In genomic region chr11:62190011-62190410, GRCh38 we compare ENCODE assay signal across 35 cellular contexts. TPM values are rescaled to one million over a fixed set of nuclear protein-coding genes. Genes with fewer than 3 reads are reported as not detected.
"Had no signal": no experiment of that assay in that cellular context is flagged by ENCODE, and none has a peak within 500 bp of the region (broad histone marks: within the 10 kb centered on the region; RNA-seq: fewer than 3 reads in every experiment).

TSS of gene SCGB1D1 (plus strand) at chr11:62190216. CDS start at chr11:62190285, 69 bp downstream.

- H3K9ac ChIP-seq: neural progenitor cell, parathyroid adenoma had no signal

- ATAC-seq: foreskin keratinocyte; gastroesophageal sphincter; heart left ventricle; left lobe of liver; mucosa of descending colon; natural killer cell treated with Interleukin-12 subunit alpha and Interleukin-12 subunit beta and Interleukin-15 and Interleukin-18, amount 100 ng/mL, for 72 hours; sciatic nerve; stimulated activated effector memory CD8-positive, alpha-beta T cell treated with anti-CD3 and anti-CD28 coated beads, Interleukin-12 subunit alpha, Interleukin-12 subunit beta, amount 100 ng/mL, for 72 hours; stimulated activated naive CD8-positive, alpha-beta T cell treated with anti-CD3 and anti-CD28 coated beads, Interleukin-15, Interleukin-2, amounts not matched to agents 100 U/mL and 50 U/mL, for 24 hours had no signal

- H3K4me3 ChIP-seq: colonic mucosa, esophagus muscularis mucosa, gastroesophageal sphincter, heart left ventricle, hepatocyte, lung, mucosa of descending colon, neural progenitor cell, right atrium auricular region, smooth muscle cell, testis, tibial artery had no signal

- H3K27me3 ChIP-seq: colonic mucosa, foreskin keratinocyte, neural progenitor cell, right atrium auricular region, testis had no signal

- DNase-seq: colonic mucosa; effector CD8-positive, alpha-beta T cell; foreskin keratinocyte; heart left ventricle; kidney; mucosa of descending colon; naive B cell; stimulated activated CD4-positive, alpha-beta T cell treated with anti-CD3 and anti-CD28 coated beads, Interleukin-2, amount 100 ng/mL, for 24 hours; stimulated activated CD4-positive, alpha-beta T cell treated with anti-CD3 and anti-CD28 coated beads, Interleukin-4, amount 100 ng/mL, for 24 hours; stimulated activated naive CD8-positive, alpha-beta T cell treated with anti-CD3 and anti-CD28 coated beads, Interleukin-15, Interleukin-2, amounts not matched to agents 100 U/mL and 50 U/mL, for 24 hours; substantia nigra; testis; tibial artery had no signal

- H3K27ac ChIP-seq: colonic mucosa, esophagus muscularis mucosa, foreskin keratinocyte, gastroesophageal sphincter, heart left ventricle, hepatocyte, neural progenitor cell, parathyroid adenoma, right atrium auricular region, testis, tibial artery had no signal

- H3K9me3 ChIP-seq: colonic mucosa, esophagus muscularis mucosa, gastroesophageal sphincter, heart left ventricle, mucosa of descending colon, right atrium auricular region, testis, tibial artery had no signal

- H3K9me3 Mint-ChIP-seq: dendritic cell treated with granulocyte-macrophage colony-stimulating factor and Interleukin-4, amounts not matched to agents 40 ng/mL and 50 ng/mL, for 4 days; natural killer cell treated with Interleukin-12 subunit alpha and Interleukin-12 subunit beta and Interleukin-15 and Interleukin-18, amount 100 ng/mL, for 72 hours; neural progenitor cell; stimulated activated effector memory CD8-positive, alpha-beta T cell treated with anti-CD3 and anti-CD28 coated beads, Interleukin-12 subunit alpha, Interleukin-12 subunit beta, amount 100 ng/mL, for 72 hours; type B pancreatic cell had no signal

- H3K4me1 ChIP-seq: colonic mucosa, esophagus muscularis mucosa, foreskin keratinocyte, gastroesophageal sphincter, heart left ventricle, parathyroid adenoma, right atrium auricular region, testis, tibial artery had no signal

- H3K4me3 Mint-ChIP-seq: dendritic cell treated with granulocyte-macrophage colony-stimulating factor and Interleukin-4, amounts not matched to agents 40 ng/mL and 50 ng/mL, for 4 days; memory B cell; naive B cell; natural killer cell treated with Interleukin-12 subunit alpha and Interleukin-12 subunit beta and Interleukin-15 and Interleukin-18, amount 100 ng/mL, for 72 hours; neural progenitor cell; stimulated activated effector memory CD8-positive, alpha-beta T cell treated with anti-CD3 and anti-CD28 coated beads, Interleukin-12 subunit alpha, Interleukin-12 subunit beta, amount 100 ng/mL, for 72 hours; type B pancreatic cell had no signal

- H3K36me3 Mint-ChIP-seq: memory B cell; natural killer cell treated with Interleukin-12 subunit alpha and Interleukin-12 subunit beta and Interleukin-15 and Interleukin-18, amount 100 ng/mL, for 72 hours; neural progenitor cell; stimulated activated effector memory CD8-positive, alpha-beta T cell treated with anti-CD3 and anti-CD28 coated beads, Interleukin-12 subunit alpha, Interleukin-12 subunit beta, amount 100 ng/mL, for 72 hours had no signal

- H3K4me1 Mint-ChIP-seq: memory B cell; naive B cell; stimulated activated effector memory CD8-positive, alpha-beta T cell treated with anti-CD3 and anti-CD28 coated beads, Interleukin-12 subunit alpha, Interleukin-12 subunit beta, amount 100 ng/mL, for 72 hours had no signal

- H3K36me3 ChIP-seq: colonic mucosa, esophagus muscularis mucosa, gastroesophageal sphincter, heart left ventricle, neural progenitor cell, right atrium auricular region, tibial artery had no signal

- H3K27ac Mint-ChIP-seq: dendritic cell treated with granulocyte-macrophage colony-stimulating factor and Interleukin-4, amounts not matched to agents 40 ng/mL and 50 ng/mL, for 4 days; memory B cell; natural killer cell treated with Interleukin-12 subunit alpha and Interleukin-12 subunit beta and Interleukin-15 and Interleukin-18, amount 100 ng/mL, for 72 hours; neural progenitor cell; progenitor cell of endocrine pancreas; stimulated activated effector memory CD8-positive, alpha-beta T cell treated with anti-CD3 and anti-CD28 coated beads, Interleukin-12 subunit alpha, Interleukin-12 subunit beta, amount 100 ng/mL, for 72 hours; type B pancreatic cell had no signal

RNA-seq across cellular contexts. Expression of gene SCGB1D1, which starts in this region (rescaled TPM):
- total RNA-seq: colonic mucosa; endothelial cell of umbilical vein; epithelial cell of proximal tubule; esophagus muscularis mucosa; fibroblast of lung; foreskin keratinocyte; gastroesophageal sphincter; heart left ventricle; hepatocyte; kidney; left lobe of liver; liver; lung; mucosa of descending colon; natural killer cell treated with Interleukin-12 subunit alpha and Interleukin-12 subunit beta and Interleukin-15 and Interleukin-18, amount 100 ng/mL, for 72 hours; osteoblast; progenitor cell of endocrine pancreas; right atrium auricular region; sciatic nerve; smooth muscle cell; testis; urinary bladder had no signal
- polyA plus RNA-seq: endothelial cell of umbilical vein, fibroblast of lung, foreskin keratinocyte, heart left ventricle, hepatocyte, liver, lung, smooth muscle cell, urinary bladder had no signal
